Comparison of ENCODE assay signal across 1 cellular context in the genomic region with DNA sequence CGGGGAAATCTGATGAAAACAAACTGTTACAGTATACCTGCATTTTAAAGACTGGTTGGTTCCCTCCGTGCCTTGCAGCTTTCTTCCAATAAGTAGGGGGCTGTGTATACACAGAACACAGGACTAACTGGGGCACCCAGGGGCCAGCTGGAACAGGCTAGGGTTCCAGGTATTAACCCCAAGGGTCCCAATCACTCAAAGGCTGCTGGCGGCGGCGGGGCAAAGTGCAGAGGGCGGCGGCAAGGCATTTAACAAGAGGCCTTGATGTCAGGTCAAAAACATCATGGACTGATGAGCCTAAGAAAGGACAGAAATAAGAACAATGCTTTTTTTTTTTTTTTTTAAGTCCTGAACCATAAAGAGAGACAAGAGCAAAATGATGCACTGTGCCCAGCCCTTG.
TF ChIP-seq lines count a peak whose summit lies in the region.

No MANE protein-coding gene starts in this region.

TF ChIP-seq in GM23338, 12 proteins besides CTCF, POLR2A, EP300 and RAD21 (continued from another document):
- TF ChIP-seq, protein P1, sequence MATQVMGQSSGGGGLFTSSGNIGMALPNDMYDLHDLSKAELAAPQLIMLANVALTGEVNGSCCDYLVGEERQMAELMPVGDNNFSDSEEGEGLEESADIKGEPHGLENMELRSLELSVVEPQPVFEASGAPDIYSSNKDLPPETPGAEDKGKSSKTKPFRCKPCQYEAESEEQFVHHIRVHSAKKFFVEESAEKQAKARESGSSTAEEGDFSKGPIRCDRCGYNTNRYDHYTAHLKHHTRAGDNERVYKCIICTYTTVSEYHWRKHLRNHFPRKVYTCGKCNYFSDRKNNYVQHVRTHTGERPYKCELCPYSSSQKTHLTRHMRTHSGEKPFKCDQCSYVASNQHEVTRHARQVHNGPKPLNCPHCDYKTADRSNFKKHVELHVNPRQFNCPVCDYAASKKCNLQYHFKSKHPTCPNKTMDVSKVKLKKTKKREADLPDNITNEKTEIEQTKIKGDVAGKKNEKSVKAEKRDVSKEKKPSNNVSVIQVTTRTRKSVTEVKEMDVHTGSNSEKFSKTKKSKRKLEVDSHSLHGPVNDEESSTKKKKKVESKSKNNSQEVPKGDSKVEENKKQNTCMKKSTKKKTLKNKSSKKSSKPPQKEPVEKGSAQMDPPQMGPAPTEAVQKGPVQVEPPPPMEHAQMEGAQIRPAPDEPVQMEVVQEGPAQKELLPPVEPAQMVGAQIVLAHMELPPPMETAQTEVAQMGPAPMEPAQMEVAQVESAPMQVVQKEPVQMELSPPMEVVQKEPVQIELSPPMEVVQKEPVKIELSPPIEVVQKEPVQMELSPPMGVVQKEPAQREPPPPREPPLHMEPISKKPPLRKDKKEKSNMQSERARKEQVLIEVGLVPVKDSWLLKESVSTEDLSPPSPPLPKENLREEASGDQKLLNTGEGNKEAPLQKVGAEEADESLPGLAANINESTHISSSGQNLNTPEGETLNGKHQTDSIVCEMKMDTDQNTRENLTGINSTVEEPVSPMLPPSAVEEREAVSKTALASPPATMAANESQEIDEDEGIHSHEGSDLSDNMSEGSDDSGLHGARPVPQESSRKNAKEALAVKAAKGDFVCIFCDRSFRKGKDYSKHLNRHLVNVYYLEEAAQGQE (IDR thresholded peaks at IDR 0.05; ENCODE audit: unreplicated experiment), result no peak
- TF ChIP-seq, protein P2, sequence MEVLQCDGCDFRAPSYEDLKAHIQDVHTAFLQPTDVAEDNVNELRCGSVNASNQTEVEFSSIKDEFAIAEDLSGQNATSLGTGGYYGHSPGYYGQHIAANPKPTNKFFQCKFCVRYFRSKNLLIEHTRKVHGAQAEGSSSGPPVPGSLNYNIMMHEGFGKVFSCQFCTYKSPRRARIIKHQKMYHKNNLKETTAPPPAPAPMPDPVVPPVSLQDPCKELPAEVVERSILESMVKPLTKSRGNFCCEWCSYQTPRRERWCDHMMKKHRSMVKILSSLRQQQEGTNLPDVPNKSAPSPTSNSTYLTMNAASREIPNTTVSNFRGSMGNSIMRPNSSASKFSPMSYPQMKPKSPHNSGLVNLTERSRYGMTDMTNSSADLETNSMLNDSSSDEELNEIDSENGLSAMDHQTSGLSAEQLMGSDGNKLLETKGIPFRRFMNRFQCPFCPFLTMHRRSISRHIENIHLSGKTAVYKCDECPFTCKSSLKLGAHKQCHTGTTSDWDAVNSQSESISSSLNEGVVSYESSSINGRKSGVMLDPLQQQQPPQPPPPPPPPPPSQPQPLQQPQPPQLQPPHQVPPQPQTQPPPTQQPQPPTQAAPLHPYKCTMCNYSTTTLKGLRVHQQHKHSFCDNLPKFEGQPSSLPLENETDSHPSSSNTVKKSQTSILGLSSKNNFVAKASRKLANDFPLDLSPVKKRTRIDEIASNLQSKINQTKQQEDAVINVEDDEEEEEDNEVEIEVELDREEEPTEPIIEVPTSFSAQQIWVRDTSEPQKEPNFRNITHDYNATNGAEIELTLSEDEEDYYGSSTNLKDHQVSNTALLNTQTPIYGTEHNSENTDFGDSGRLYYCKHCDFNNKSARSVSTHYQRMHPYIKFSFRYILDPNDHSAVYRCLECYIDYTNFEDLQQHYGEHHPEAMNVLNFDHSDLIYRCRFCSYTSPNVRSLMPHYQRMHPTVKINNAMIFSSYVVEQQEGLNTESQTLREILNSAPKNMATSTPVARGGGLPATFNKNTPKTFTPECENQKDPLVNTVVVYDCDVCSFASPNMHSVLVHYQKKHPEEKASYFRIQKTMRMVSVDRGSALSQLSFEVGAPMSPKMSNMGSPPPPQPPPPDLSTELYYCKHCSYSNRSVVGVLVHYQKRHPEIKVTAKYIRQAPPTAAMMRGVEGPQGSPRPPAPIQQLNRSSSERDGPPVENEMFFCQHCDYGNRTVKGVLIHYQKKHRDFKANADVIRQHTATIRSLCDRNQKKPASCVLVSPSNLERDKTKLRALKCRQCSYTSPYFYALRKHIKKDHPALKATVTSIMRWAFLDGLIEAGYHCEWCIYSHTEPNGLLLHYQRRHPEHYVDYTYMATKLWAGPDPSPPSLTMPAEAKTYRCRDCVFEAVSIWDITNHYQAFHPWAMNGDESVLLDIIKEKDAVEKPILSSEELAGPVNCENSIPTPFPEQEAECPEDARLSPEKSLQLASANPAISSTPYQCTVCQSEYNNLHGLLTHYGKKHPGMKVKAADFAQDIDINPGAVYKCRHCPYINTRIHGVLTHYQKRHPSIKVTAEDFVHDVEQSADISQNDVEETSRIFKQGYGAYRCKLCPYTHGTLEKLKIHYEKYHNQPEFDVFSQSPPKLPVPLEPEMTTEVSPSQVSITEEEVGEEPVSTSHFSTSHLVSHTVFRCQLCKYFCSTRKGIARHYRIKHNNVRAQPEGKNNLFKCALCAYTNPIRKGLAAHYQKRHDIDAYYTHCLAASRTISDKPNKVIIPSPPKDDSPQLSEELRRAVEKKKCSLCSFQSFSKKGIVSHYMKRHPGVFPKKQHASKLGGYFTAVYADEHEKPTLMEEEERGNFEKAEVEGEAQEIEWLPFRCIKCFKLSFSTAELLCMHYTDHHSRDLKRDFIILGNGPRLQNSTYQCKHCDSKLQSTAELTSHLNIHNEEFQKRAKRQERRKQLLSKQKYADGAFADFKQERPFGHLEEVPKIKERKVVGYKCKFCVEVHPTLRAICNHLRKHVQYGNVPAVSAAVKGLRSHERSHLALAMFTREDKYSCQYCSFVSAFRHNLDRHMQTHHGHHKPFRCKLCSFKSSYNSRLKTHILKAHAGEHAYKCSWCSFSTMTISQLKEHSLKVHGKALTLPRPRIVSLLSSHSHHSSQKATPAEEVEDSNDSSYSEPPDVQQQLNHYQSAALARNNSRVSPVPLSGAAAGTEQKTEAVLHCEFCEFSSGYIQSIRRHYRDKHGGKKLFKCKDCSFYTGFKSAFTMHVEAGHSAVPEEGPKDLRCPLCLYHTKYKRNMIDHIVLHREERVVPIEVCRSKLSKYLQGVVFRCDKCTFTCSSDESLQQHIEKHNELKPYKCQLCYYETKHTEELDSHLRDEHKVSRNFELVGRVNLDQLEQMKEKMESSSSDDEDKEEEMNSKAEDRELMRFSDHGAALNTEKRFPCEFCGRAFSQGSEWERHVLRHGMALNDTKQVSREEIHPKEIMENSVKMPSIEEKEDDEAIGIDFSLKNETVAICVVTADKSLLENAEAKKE (CRISPR knock-in tag; IDR thresholded peaks at IDR 0.05), result no peak
- no peak for TF ChIP-seq ZNF114 (CRISPR knock-in tag; IDR thresholded peaks at IDR 0.05)
- TF ChIP-seq STAT1 (IDR thresholded peaks at IDR 0.05; ENCODE audit: unreplicated experiment), result no peak
- TF ChIP-seq EZH2phosphoT487 (IDR thresholded peaks at IDR 0.05; ENCODE audit: unreplicated experiment), result no peak
- no peak for TF ChIP-seq EZH2 (IDR thresholded peaks at IDR 0.05; ENCODE audit: low read depth, unreplicated experiment)
- TF ChIP-seq, protein P3, sequence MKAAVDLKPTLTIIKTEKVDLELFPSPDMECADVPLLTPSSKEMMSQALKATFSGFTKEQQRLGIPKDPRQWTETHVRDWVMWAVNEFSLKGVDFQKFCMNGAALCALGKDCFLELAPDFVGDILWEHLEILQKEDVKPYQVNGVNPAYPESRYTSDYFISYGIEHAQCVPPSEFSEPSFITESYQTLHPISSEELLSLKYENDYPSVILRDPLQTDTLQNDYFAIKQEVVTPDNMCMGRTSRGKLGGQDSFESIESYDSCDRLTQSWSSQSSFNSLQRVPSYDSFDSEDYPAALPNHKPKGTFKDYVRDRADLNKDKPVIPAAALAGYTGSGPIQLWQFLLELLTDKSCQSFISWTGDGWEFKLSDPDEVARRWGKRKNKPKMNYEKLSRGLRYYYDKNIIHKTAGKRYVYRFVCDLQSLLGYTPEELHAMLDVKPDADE (IDR thresholded peaks at IDR 0.05), result no peak
- TF ChIP-seq CREB1 (CRISPR knock-in tag; IDR thresholded peaks at IDR 0.05; ENCODE audit: low read depth), result no peak
TF ChIP-seq in GM23338: peak in this region for 0.
